15 cellular contexts compared by ENCODE assay signal in the genomic region with DNA sequence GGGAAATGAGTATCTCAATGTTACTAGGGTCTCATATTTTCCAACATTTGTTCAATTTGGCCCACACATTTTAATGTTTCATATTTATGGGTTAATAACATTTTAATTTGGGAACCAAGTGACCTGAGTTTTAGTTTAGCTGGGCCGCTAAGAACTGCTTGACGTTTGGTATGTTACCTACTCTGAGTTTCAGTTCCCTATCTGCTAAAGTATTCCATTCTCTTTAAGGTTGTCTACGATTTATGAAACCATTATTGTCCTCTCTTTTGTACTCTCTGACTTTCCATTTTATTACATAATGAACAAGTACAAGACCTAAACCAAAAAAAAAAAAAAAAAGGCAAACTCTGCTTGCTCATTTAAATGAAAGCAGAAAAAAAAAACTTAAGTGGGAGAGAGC.
DNase-seq lines count a peak whose midpoint lies in the region; ATAC-seq and TF ChIP-seq lines count a peak whose summit lies in the region.
"Had no signal": no experiment of that assay in that cellular context is flagged by ENCODE, and none has a peak within 500 bp of the region (broad histone marks: within the 10 kb centered on the region; RNA-seq: fewer than 3 reads in every experiment).

No MANE protein-coding gene starts in this region.

- H3K27me3 ChIP-seq in GM06990 (replicated peaks; ENCODE audit: control insufficient read depth, insufficient read depth, low read length) = 0 out of 2 replicates have a peak, but pooled peaks cover 1% of the 10 kb centered on the region

- CTCF ChIA-PET in activated CD8-positive, alpha-beta T cell treated with anti-CD3 and anti-CD28 coated beads, Interleukin-2, amount 10 ng/mL, durations not matched to agents 7 days and 5 days (lab: Charles Lee) = interaction anchor here (1.0 to 1.2 kb wide), 2 partner anchors 10 to 244 kb away, joined by 3 to 4 read pairs; no protein-coding TSS in a partner anchor

- no peaks in the 10 kb centered on the region for H3K36me3 Mint-ChIP-seq in activated CD8-positive, alpha-beta T cell treated with anti-CD3 and anti-CD28 coated beads, Interleukin-2, amount 10 ng/mL, durations not matched to agents 7 days and 5 days (ENCODE audit: low read depth)
- H3K36me3 Mint-ChIP-seq: type B pancreatic cell had no signal

- no peaks in the 10 kb centered on the region for H3K36me3 ChIP-seq in GM06990 (ENCODE audit: control insufficient read depth, insufficient read depth, low read length)

- POLR2A ChIA-PET in activated CD8-positive, alpha-beta T cell treated with anti-CD3 and anti-CD28 coated beads, Interleukin-2, amount 10 ng/mL, durations not matched to agents 7 days and 5 days (lab: Charles Lee) = no interaction called here

- no peak overlapping the region for H3K4me3 ChIP-seq in GM06990 (replicated peaks; ENCODE audit: low read depth, low read length)

- peak; percentile 84 for ATAC-seq in GM18867 (IDR thresholded peaks at IDR 0.05; ENCODE audit: unreplicated experiment)
- peak; percentile 61 for ATAC-seq in HG02623 (IDR thresholded peaks at IDR 0.05; ENCODE audit: unreplicated experiment)
- peak; percentile 57 for ATAC-seq in HG03558 (IDR thresholded peaks at IDR 0.05; ENCODE audit: extremely low read depth, unreplicated experiment)
- ATAC-seq in activated CD8-positive, alpha-beta T cell treated with anti-CD3 and anti-CD28 coated beads, Interleukin-2, amount 10 ng/mL, durations not matched to agents 7 days and 5 days = no peak
- ATAC-seq: activated T-cell treated with anti-CD3 and anti-CD28 coated beads, Interleukin-2, amount 50 U/mL, for 4 hours had no signal

- no peaks in the 10 kb centered on the region for H3K4me1 Mint-ChIP-seq in activated CD8-positive, alpha-beta T cell treated with anti-CD3 and anti-CD28 coated beads, Interleukin-2, amount 10 ng/mL, durations not matched to agents 7 days and 5 days (ENCODE audit: low read depth)

- no peak overlapping the region for H3K4me3 Mint-ChIP-seq in activated CD8-positive, alpha-beta T cell treated with anti-CD3 and anti-CD28 coated beads, Interleukin-2, amount 10 ng/mL, durations not matched to agents 7 days and 5 days
- H3K4me3 Mint-ChIP-seq: activated T-cell treated with anti-CD3 and anti-CD28 coated beads, Interleukin-2, amount 50 U/mL, for 4 hours; T-helper 1 cell treated with Interleukin-12 subunit alpha and Interleukin-12 subunit beta and Interleukin-4 antibody, amounts not matched to agents 30 μg/mL and 1 μg/mL, for 36 hours; type B pancreatic cell had no signal

- no peak overlapping the region for H3K27ac Mint-ChIP-seq in activated CD8-positive, alpha-beta T cell treated with anti-CD3 and anti-CD28 coated beads, Interleukin-2, amount 10 ng/mL, durations not matched to agents 7 days and 5 days
- H3K27ac Mint-ChIP-seq: T-helper 1 cell treated with Interleukin-12 subunit alpha and Interleukin-12 subunit beta and Interleukin-4 antibody, amounts not matched to agents 30 μg/mL and 1 μg/mL, for 36 hours; type B pancreatic cell had no signal

- H3K27me3 Mint-ChIP-seq in activated CD8-positive, alpha-beta T cell treated with anti-CD3 and anti-CD28 coated beads, Interleukin-2, amount 10 ng/mL, durations not matched to agents 7 days and 5 days (ENCODE audit: low read depth) = peaks cover 2% of the 10 kb centered on the region

- TF ChIP-seq CTCF in GM06990 (IDR thresholded peaks at IDR 0.05; ENCODE audit: insufficient read depth, low read length, poor library complexity, severe bottlenecking) = no peak

- H3K9me3 Mint-ChIP-seq in activated CD8-positive, alpha-beta T cell treated with anti-CD3 and anti-CD28 coated beads, Interleukin-2, amount 10 ng/mL, durations not matched to agents 7 days and 5 days (ENCODE audit: insufficient read depth) = no peaks in the 10 kb centered on the region
- H3K9me3 Mint-ChIP-seq: activated T-cell treated with anti-CD3 and anti-CD28 coated beads, Interleukin-2, amount 50 U/mL, for 4 hours; T-helper 1 cell treated with Interleukin-12 subunit alpha and Interleukin-12 subunit beta and Interleukin-4 antibody, amounts not matched to agents 30 μg/mL and 1 μg/mL, for 36 hours; type B pancreatic cell had no signal

- DNase-seq in GM06990 (ENCODE audit: extremely low read depth, insufficient read length) (peak; percentile 35), EL (no peak), DMS53 (lab: John Stamatoyannopoulos, UW) (no peak)
- no peak for DNase-seq in stimulated activated CD4-positive, alpha-beta T cell treated with anti-CD3 and anti-CD28 coated beads, Interleukin-12 subunit alpha, Interleukin-12 subunit beta, amount 100 ng/mL, for 4 hours
- no peak for DNase-seq in activated CD8-positive, alpha-beta T cell treated with anti-CD3 and anti-CD28 coated beads, Interleukin-2, amount 10 ng/mL, durations not matched to agents 7 days and 5 days
- DNase-seq: activated CD4-positive, alpha-beta T cell treated with anti-CD3 and anti-CD28 coated beads for 4 hours; activated T-cell treated with anti-CD3 and anti-CD28 coated beads, Interleukin-2, amount 50 U/mL, for 4 hours; cerebellar nuclear complex; kidney glomerular epithelial cell; MV-4-11 had no signal
